Comparison of ENCODE assay signal across 22 cellular contexts in the genomic region with DNA sequence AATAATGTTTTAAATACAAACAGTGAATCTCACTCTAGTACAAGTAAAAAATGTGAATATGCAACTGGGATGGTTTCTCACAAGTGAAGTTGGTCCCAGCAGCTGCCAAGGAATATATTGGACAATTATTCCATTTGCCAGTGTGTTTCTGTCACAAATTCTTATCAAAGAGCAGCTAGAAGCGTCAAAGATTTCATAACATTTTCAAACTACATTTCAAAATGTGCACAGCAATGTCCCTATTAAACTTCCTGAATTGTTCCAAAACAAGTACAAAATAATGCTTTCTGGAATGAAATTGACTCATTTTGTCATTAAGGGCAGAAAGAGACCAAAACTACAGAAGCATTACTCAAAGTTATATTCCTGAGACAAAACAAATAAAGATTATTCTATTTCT.
"Had no signal": no experiment of that assay in that cellular context is flagged by ENCODE, and none has a peak within 500 bp of the region (broad histone marks: within the 10 kb centered on the region; RNA-seq: fewer than 3 reads in every experiment).

No MANE protein-coding gene starts in this region.

- H3K36me3 Mint-ChIP-seq: IgD-negative memory B cell had no signal

- H3K9ac ChIP-seq: KMS-11, SK-N-SH had no signal

- H3K4me2 ChIP-seq: KMS-11, SK-N-SH had no signal

- ATAC-seq: HepG2, K562 had no signal

- FAIRE-seq: HepG2, K562, RCC 7860 had no signal

- DNase-seq: Kasumi-1, MM.1S, NCI-H1092 treated with DMSO at 0.1 percent for 48 hours, NCI-H1436, NCI-H2029, NCI-H2081 treated with DMSO at 0.1 percent for 48 hours, NCI-H226, NCI-H446, NCI-H510A, NCI-H524 treated with DMSO at 0.1 percent for 48 hours, NCI-H774, Right ventricle myocardium superior, RPMI8226, SIG-M5, SK-N-SH, SW 1271 had no signal

- H3K27me3 ChIP-seq: SJSA1 had no signal

- H3K27ac ChIP-seq: KMS-11, SJSA1 had no signal

- H3K9me3 ChIP-seq: SJSA1, SK-N-SH had no signal

- H3K4me3 Mint-ChIP-seq: IgD-negative memory B cell had no signal

- H3K4me1 Mint-ChIP-seq: IgD-negative memory B cell had no signal

- H3K27ac Mint-ChIP-seq: IgD-negative memory B cell had no signal

- H3K9me3 Mint-ChIP-seq: IgD-negative memory B cell had no signal

- H3K4me3 ChIP-seq: K562, SJSA1 had no signal
